Comparison of ENCODE assay signal across 10 cellular contexts in the genomic region with DNA sequence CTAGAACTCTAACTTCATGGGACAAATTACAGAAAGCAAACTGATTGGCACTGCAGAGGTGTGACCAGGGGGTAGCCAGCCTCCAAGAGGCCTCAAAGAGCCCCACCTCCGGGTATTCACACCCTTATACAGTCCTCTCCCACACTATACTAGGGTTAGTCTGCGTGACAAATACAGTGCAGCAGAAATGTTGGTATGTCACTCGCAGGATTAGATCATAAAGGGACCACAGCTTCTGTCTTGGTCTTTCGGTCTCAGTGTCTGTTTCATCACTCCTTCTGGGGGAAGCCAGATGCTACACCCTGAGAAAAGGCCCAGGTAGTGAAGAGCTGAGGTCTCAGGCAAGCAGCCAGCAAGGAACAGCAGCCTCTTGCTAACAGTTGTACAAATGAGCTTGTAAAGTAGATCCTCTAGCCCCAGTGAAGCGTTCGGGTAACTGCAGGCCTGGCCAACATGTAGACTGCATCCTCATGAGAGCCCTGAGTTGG.
DNase-seq lines count a peak whose midpoint lies in the region; ATAC-seq and TF ChIP-seq lines count a peak whose summit lies in the region.
"Had no signal": no experiment of that assay in that cellular context is flagged by ENCODE, and none has a peak within 500 bp of the region (broad histone marks: within the 10 kb centered on the region; RNA-seq: fewer than 3 reads in every experiment).

No MANE protein-coding gene starts in this region.

- H3K4me1 Mint-ChIP-seq in activated naive CD4-positive, alpha-beta T cell treated with anti-CD3 and anti-CD28 coated beads, Interleukin-2, amount 10 ng/mL, durations not matched to agents 7 days and 5 days = peaks cover 38% of the 10 kb centered on the region

- no peaks in the 10 kb centered on the region for H3K27me3 Mint-ChIP-seq in activated naive CD4-positive, alpha-beta T cell treated with anti-CD3 and anti-CD28 coated beads, Interleukin-2, amount 10 ng/mL, durations not matched to agents 7 days and 5 days

- H3K4me3 ChIP-seq in thyroid gland (replicated peaks in 1 of 3) (no peak overlapping the region), OCI-LY7 (ENCODE audit: low read depth, low read length, poor library complexity, severe bottlenecking) (no peak overlapping the region)
- H3K4me3 ChIP-seq: BLaER1 treated with 17β-estradiol and CSF1 and Interleukin-3, amounts not matched to agents 10 nM and 100 nM had no signal

- POLR2A ChIA-PET in OCI-LY7 (lab: Charles Lee) = interaction anchor here (0.6 to 2.6 kb wide), 6 partner anchors 12 to 764 kb away, joined by 3 to 11 read pairs (median 6); no protein-coding TSS in a partner anchor

- no peak for TF ChIP-seq POLR2A in thyroid gland (IDR thresholded peaks at IDR 0.05)

- no peaks in the 10 kb centered on the region for H4K20me1 ChIP-seq in OCI-LY7 (ENCODE audit: insufficient read depth, low read length)

- peak overlapping the region; percentile 62 for H3K27ac Mint-ChIP-seq in activated naive CD4-positive, alpha-beta T cell treated with anti-CD3 and anti-CD28 coated beads, Interleukin-2, amount 10 ng/mL, durations not matched to agents 7 days and 5 days

- H3K36me3 Mint-ChIP-seq in activated naive CD4-positive, alpha-beta T cell treated with anti-CD3 and anti-CD28 coated beads, Interleukin-2, amount 10 ng/mL, durations not matched to agents 7 days and 5 days = peaks cover 64% of the 10 kb centered on the region

- peak; percentile 92 for ATAC-seq in HG02973 (IDR thresholded peaks at IDR 0.05; ENCODE audit: unreplicated experiment)

- TF ChIP-seq CTCF in thyroid gland (IDR thresholded peaks at IDR 0.05) (peak in 2 of 6 experiments; percentile 10 to 18), OCI-LY7 (conservative IDR thresholded peaks at IDR 0.05; ENCODE audit: low read length) (no peak)

- intact Hi-C loops in thyroid gland (cut with DNase I) = no loop called here
- intact Hi-C loops in OCI-LY7 (cut with micrococcal nuclease; ENCODE audit: unreplicated experiment) = no loop called here

- no peak overlapping the region for H3K4me3 Mint-ChIP-seq in activated naive CD4-positive, alpha-beta T cell treated with anti-CD3 and anti-CD28 coated beads, Interleukin-2, amount 10 ng/mL, durations not matched to agents 7 days and 5 days

- peak; percentile 46 for DNase-seq in activated naive CD4-positive, alpha-beta T cell treated with Interleukin-2 at 50 U/mL for 16 hours
- no peak for DNase-seq in activated naive CD4-positive, alpha-beta T cell (lab: John Stamatoyannopoulos, UW)
- DNase-seq in activated naive CD4-positive, alpha-beta T cell treated with anti-CD3 and anti-CD28 coated beads, Interleukin-2, amount 10 ng/mL, durations not matched to agents 7 days and 5 days = no peak
- DNase-seq in thyroid gland (peak; percentile 62 to 74), NCI-H1105 (lab: John Stamatoyannopoulos, UW) (no peak), OCI-LY7 (ENCODE audit: low spot score) (no peak), NCI-H774 (lab: John Stamatoyannopoulos, UW) (no peak)
- DNase-seq: right cardiac atrium had no signal

- H3K27ac ChIP-seq in thyroid gland (peak overlapping the region; percentile 71 to 82 (median 76)), OCI-LY7 (ENCODE audit: low read depth, low read length, poor library complexity, severe bottlenecking) (no peak overlapping the region)
- H3K27ac ChIP-seq: BLaER1 treated with 17β-estradiol and CSF1 and Interleukin-3, amounts not matched to agents 10 nM and 100 nM had no signal

- no peaks in the 10 kb centered on the region for H3K9me2 ChIP-seq in OCI-LY7 (ENCODE audit: insufficient read depth, low read length)

- H3K27me3 ChIP-seq in thyroid gland = no peaks in the 10 kb centered on the region
- H3K27me3 ChIP-seq: BLaER1 treated with 17β-estradiol and CSF1 and Interleukin-3, amounts not matched to agents 10 nM and 100 nM had no signal

- H3K4me1 ChIP-seq in thyroid gland (peaks cover 20 to 32% of the 10 kb centered on the region in 2 donors), OCI-LY7 (ENCODE audit: insufficient read depth, low read length, poor library complexity, severe bottlenecking) (peaks cover 5% of the 10 kb centered on the region)

- WGBS in thyroid gland, 2 donors = 60 to 65% methylated on average over 6 of the region's 6 CpGs

- BruUV-seq in OCI-LY7 (replicated peaks; lab: Mats Ljungman, UMichigan) = no TSS peak

- no peak overlapping the region for H3K4me2 ChIP-seq in OCI-LY7 (ENCODE audit: low read length)
- H3K4me2 ChIP-seq: BLaER1 treated with 17β-estradiol and CSF1 and Interleukin-3, amounts not matched to agents 10 nM and 100 nM had no signal

- no peaks in the 10 kb centered on the region for H3K79me2 ChIP-seq in OCI-LY7 (ENCODE audit: insufficient read depth, low read depth, low read length)

- CTCF ChIA-PET in activated naive CD4-positive, alpha-beta T cell treated with anti-CD3 and anti-CD28 coated beads, Interleukin-2, amount 10 ng/mL, durations not matched to agents 7 days and 5 days (lab: Charles Lee) = interaction anchor here (0.6 to 1.6 kb wide), 7 partner anchors 9 to 124 kb away, joined by 3 to 6 read pairs (median 3); no protein-coding TSS in a partner anchor
- CTCF ChIA-PET in OCI-LY7 (lab: Charles Lee; ENCODE audit: unreplicated experiment) = no interaction called here

- H3K9me3 Mint-ChIP-seq in activated naive CD4-positive, alpha-beta T cell treated with anti-CD3 and anti-CD28 coated beads, Interleukin-2, amount 10 ng/mL, durations not matched to agents 7 days and 5 days = no peaks in the 10 kb centered on the region

- H3K9me3 ChIP-seq in thyroid gland (no peaks in the 10 kb centered on the region), OCI-LY7 (ENCODE audit: low read length) (no peaks in the 10 kb centered on the region)
- H3K9me3 ChIP-seq: BLaER1 treated with 17β-estradiol and CSF1 and Interleukin-3, amounts not matched to agents 10 nM and 100 nM had no signal

- H3K36me3 ChIP-seq in thyroid gland (no peaks in the 10 kb centered on the region), OCI-LY7 (ENCODE audit: insufficient read depth, low read length) (peaks cover 94% of the 10 kb centered on the region)

- H2AFZ ChIP-seq in OCI-LY7 (ENCODE audit: low read length) = no peak overlapping the region

Comparison
In these comparisons a context has a peak if more than half of its experiments do, and no peak if none do; other contexts are left out.
1. DNase-seq: peak in activated naive CD4-positive, alpha-beta T cell treated with Interleukin-2 at 50 U/mL for 16 hours (single experiment) and thyroid gland (2 of 2); none in activated naive CD4-positive, alpha-beta T cell (0 of 4), activated naive CD4-positive, alpha-beta T cell treated with anti-CD3 and anti-CD28 coated beads, Interleukin-2, amount 10 ng/mL, durations not matched to agents 7 days and 5 days (single experiment), NCI-H1105 (single experiment), OCI-LY7 (single experiment) and NCI-H774 (single experiment).